Comparison of ENCODE assay signal across 1 cellular context in genomic region chr19:7842661-7843294, GRCh38.
TF ChIP-seq lines count a peak whose summit lies in the region.

No MANE protein-coding gene starts in this region.

TF ChIP-seq in HEK293, 187 proteins besides CTCF, POLR2A, EP300 and RAD21 (continued from another document):
- TF ChIP-seq, protein P1, sequence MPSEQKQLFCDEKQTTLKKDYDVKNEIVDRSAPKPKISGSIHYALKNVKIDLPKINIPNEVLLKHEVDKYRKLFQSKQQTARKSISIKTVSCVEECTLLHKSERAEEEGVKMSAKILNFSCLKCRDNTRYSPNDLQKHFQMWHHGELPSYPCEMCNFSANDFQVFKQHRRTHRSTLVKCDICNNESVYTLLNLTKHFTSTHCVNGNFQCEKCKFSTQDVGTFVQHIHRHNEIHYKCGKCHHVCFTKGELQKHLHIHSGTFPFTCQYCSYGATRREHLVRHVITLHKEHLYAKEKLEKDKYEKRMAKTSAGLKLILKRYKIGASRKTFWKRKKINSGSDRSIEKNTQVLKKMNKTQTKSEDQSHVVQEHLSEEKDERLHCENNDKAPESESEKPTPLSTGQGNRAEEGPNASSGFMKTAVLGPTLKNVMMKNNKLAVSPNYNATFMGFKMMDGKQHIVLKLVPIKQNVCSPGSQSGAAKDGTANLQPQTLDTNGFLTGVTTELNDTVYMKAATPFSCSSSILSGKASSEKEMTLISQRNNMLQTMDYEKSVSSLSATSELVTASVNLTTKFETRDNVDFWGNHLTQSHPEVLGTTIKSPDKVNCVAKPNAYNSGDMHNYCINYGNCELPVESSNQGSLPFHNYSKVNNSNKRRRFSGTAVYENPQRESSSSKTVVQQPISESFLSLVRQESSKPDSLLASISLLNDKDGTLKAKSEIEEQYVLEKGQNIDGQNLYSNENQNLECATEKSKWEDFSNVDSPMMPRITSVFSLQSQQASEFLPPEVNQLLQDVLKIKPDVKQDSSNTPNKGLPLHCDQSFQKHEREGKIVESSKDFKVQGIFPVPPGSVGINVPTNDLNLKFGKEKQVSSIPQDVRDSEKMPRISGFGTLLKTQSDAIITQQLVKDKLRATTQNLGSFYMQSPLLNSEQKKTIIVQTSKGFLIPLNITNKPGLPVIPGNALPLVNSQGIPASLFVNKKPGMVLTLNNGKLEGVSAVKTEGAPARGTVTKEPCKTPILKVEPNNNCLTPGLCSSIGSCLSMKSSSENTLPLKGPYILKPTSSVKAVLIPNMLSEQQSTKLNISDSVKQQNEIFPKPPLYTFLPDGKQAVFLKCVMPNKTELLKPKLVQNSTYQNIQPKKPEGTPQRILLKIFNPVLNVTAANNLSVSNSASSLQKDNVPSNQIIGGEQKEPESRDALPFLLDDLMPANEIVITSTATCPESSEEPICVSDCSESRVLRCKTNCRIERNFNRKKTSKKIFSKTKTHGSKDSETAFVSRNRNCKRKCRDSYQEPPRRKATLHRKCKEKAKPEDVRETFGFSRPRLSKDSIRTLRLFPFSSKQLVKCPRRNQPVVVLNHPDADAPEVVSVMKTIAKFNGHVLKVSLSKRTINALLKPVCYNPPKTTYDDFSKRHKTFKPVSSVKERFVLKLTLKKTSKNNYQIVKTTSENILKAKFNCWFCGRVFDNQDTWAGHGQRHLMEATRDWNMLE (tag by site-specific recombination; conservative IDR thresholded peaks at IDR 0.05; ENCODE audit: low read depth), result no peak
- TF ChIP-seq ZNF37A (tag by site-specific recombination; IDR thresholded peaks at IDR 0.05) (no peak), ZNF449 (tag by site-specific recombination; IDR thresholded peaks at IDR 0.05) (no peak), ZNF157 (tag by site-specific recombination; IDR thresholded peaks at IDR 0.05) (0 out of 2 replicates have a peak, but pooled peaks have one; percentile 6)
